In genomic region chr6:8435093-8435844, GRCh38 we compare ENCODE assay signal across 8 cellular contexts. TPM values are rescaled to one million over a fixed set of nuclear protein-coding genes. Genes with fewer than 3 reads are reported as not detected.
DNase-seq lines count a peak whose midpoint lies in the region; ATAC-seq and TF ChIP-seq lines count a peak whose summit lies in the region.

Gene SLC35B3, minus strand, starts transcription at chr6:8435545.

- H3K4me3 Mint-ChIP-seq in WTC11 = peak within 1 kb of the TSS; percentile 90

- TF ChIP-seq CTCF in WTC11 (IDR thresholded peaks at IDR 0.05) (no peak), cardiac fibroblast (IDR thresholded peaks at IDR 0.05; ENCODE audit: low read depth, low read length) (no peak), smooth muscle cell (IDR thresholded peaks at IDR 0.05; ENCODE audit: borderline replicate concordance, insufficient read depth, poor library complexity, severe bottlenecking) (no peak)

- peak within 1 kb of the TSS; percentile 90 to 92 for H3K4me3 ChIP-seq in cardiac fibroblast (replicated peaks in 1 of 2; ENCODE audit: low read depth in 2 of 2, low read length in 2 of 2)
- H3K4me3 ChIP-seq in smooth muscle cell = peak within 1 kb of the TSS; percentile 94

- no peaks in the 10 kb centered on the region for H3F3A ChIP-seq in smooth muscle cell (ENCODE audit: low read depth)

- DNase-seq in AG08396 (ENCODE audit: low spot score) = peak; percentile 99
- peak; percentile 87 for DNase-seq in NCI-H226
- DNase-seq in WTC11 (ENCODE audit: low spot score) = peak; percentile 96
- DNase-seq in cardiac fibroblast (ENCODE audit: low read depth in 2 of 2) = peak; percentile 92 to 95
- DNase-seq in iPS-NIHi7 (ENCODE audit: extremely low spot score) = peak; percentile 99
- DNase-seq in smooth muscle cell (lab: John Stamatoyannopoulos, UW; ENCODE audit: unreplicated experiment) = peak; percentile 81

- H3K79me2 ChIP-seq in smooth muscle cell (ENCODE audit: low read depth) = peaks cover 40% of the 10 kb centered on the region

- peak within 1 kb of the TSS; percentile 99 for H3K4me2 ChIP-seq in smooth muscle cell

- H3K4me1 Mint-ChIP-seq in WTC11 = peaks cover 23% of the 10 kb centered on the region

- POLR2A ChIA-PET in WTC11 (lab: Charles Lee) = no interaction called here

- 2% methylated on average over 56 of the region's 62 CpGs for WGBS in smooth muscle cell (ENCODE audit: low lambda C conversion rate)

- H3K9ac ChIP-seq in smooth muscle cell (ENCODE audit: low read depth) = peak within 1 kb of the TSS; percentile 91

- no peaks in the 10 kb centered on the region for H3K27me3 ChIP-seq in smooth muscle cell (ENCODE audit: low read depth)

- peak within 1 kb of the TSS; percentile 76 for H3K27ac ChIP-seq in smooth muscle cell (ENCODE audit: low read depth)

- H3K4me1 ChIP-seq in smooth muscle cell (ENCODE audit: low read depth) = peaks cover 21% of the 10 kb centered on the region

- H3K36me3 ChIP-seq in smooth muscle cell (ENCODE audit: low read depth) = no peaks in the 10 kb centered on the region

- H3K9me3 ChIP-seq in smooth muscle cell (replicated peaks; ENCODE audit: low read depth) = no peaks in the 10 kb centered on the region

- H4K20me1 ChIP-seq in smooth muscle cell (ENCODE audit: low read depth) = peaks cover 21% of the 10 kb centered on the region

- peak; percentile 95 for ATAC-seq in GM19023 (IDR thresholded peaks at IDR 0.05; ENCODE audit: unreplicated experiment)
- ATAC-seq in HG03196 (IDR thresholded peaks at IDR 0.05; ENCODE audit: unreplicated experiment) = peak; percentile 96
- peak; percentile 98 for ATAC-seq in WTC11

- CTCF ChIA-PET in WTC11 (lab: Charles Lee) = no interaction called here

- no peaks in the 10 kb centered on the region for H3K9me3 Mint-ChIP-seq in WTC11

- H2AFZ ChIP-seq in smooth muscle cell (ENCODE audit: low read depth) = peak within 1 kb of the TSS; percentile 96

- peak within 1 kb of the TSS; percentile 95 for H3K27ac Mint-ChIP-seq in WTC11

- H3K36me3 Mint-ChIP-seq in WTC11 = no peaks in the 10 kb centered on the region

- H3K27me3 Mint-ChIP-seq in WTC11 (ENCODE audit: low read depth) = no peaks in the 10 kb centered on the region; the same call in 1 of the 2 replicates

TF ChIP-seq in WTC11, 78 proteins besides CTCF, POLR2A, EP300 and RAD21 (continues in another document):
- TF ChIP-seq ZSCAN18 (CRISPR knock-in tag; IDR thresholded peaks at IDR 0.05) = no peak
- 0 out of 2 replicates have a peak, but pooled peaks have one; percentile 42 for TF ChIP-seq CREM (CRISPR knock-in tag; IDR thresholded peaks at IDR 0.05)
- TF ChIP-seq KAT7 (CRISPR knock-in tag; IDR thresholded peaks at IDR 0.05; ENCODE audit: borderline replicate concordance) = 0 out of 2 replicates have a peak, but pooled peaks have one; percentile 57
- no peak for TF ChIP-seq RORB (CRISPR knock-in tag; IDR thresholded peaks at IDR 0.05)
- no peak for TF ChIP-seq GTF2I (CRISPR knock-in tag; conservative IDR thresholded peaks at IDR 0.05)
- TF ChIP-seq FOXP4 (CRISPR knock-in tag; IDR thresholded peaks at IDR 0.05) = peak; percentile 79; the same call in 1 of the 2 replicates
- peak; percentile 68 for TF ChIP-seq MYBL2 (CRISPR knock-in tag; IDR thresholded peaks at IDR 0.05)
- TF ChIP-seq TCF7 (CRISPR knock-in tag; IDR thresholded peaks at IDR 0.05; ENCODE audit: low read depth) = no peak
- no peak; the same call in 1 of the 2 replicates for TF ChIP-seq CBFB (CRISPR knock-in tag; IDR thresholded peaks at IDR 0.05; ENCODE audit: low read depth)
- TF ChIP-seq, protein P1, sequence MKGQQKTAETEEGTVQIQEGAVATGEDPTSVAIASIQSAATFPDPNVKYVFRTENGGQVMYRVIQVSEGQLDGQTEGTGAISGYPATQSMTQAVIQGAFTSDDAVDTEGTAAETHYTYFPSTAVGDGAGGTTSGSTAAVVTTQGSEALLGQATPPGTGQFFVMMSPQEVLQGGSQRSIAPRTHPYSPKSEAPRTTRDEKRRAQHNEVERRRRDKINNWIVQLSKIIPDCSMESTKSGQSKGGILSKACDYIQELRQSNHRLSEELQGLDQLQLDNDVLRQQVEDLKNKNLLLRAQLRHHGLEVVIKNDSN (CRISPR knock-in tag; IDR thresholded peaks at IDR 0.05) = peak; percentile 50; the same call in 1 of the 2 replicates
- peak; percentile 40; the same call in 1 of the 2 replicates for TF ChIP-seq TEAD1 (CRISPR knock-in tag; IDR thresholded peaks at IDR 0.05)
- TF ChIP-seq ZBTB21 (CRISPR knock-in tag; IDR thresholded peaks at IDR 0.05; ENCODE audit: borderline replicate concordance) = no peak
- TF ChIP-seq, protein P2, sequence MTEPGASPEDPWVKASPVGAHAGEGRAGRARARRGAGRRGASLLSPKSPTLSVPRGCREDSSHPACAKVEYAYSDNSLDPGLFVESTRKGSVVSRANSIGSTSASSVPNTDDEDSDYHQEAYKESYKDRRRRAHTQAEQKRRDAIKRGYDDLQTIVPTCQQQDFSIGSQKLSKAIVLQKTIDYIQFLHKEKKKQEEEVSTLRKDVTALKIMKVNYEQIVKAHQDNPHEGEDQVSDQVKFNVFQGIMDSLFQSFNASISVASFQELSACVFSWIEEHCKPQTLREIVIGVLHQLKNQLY (CRISPR knock-in tag; IDR thresholded peaks at IDR 0.05) = peak; percentile 84
- peak; percentile 94 for TF ChIP-seq MAX (CRISPR knock-in tag; IDR thresholded peaks at IDR 0.05)
- TF ChIP-seq FOXJ3 (CRISPR knock-in tag; IDR thresholded peaks at IDR 0.05; ENCODE audit: borderline replicate concordance) = no peak
- peak; percentile 72 for TF ChIP-seq FOXK1 (CRISPR knock-in tag; IDR thresholded peaks at IDR 0.05)
- peak; percentile 59; the same call in 1 of the 2 replicates for TF ChIP-seq E2F5 (CRISPR knock-in tag; IDR thresholded peaks at IDR 0.05)
- TF ChIP-seq ETV6 (CRISPR knock-in tag; IDR thresholded peaks at IDR 0.05) = peak; percentile 68; the same call in 1 of the 2 replicates
- TF ChIP-seq, protein P3, sequence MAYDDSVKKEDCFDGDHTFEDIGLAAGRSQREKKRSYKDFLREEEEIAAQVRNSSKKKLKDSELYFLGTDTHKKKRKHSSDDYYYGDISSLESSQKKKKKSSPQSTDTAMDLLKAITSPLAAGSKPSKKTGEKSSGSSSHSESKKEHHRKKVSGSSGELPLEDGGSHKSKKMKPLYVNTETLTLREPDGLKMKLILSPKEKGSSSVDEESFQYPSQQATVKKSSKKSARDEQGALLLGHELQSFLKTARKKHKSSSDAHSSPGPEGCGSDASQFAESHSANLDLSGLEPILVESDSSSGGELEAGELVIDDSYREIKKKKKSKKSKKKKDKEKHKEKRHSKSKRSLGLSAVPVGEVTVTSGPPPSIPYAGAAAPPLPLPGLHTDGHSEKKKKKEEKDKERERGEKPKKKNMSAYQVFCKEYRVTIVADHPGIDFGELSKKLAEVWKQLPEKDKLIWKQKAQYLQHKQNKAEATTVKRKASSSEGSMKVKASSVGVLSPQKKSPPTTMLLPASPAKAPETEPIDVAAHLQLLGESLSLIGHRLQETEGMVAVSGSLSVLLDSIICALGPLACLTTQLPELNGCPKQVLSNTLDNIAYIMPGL (CRISPR knock-in tag; IDR thresholded peaks at IDR 0.05) = 0 out of 2 replicates have a peak, but pooled peaks have one; percentile 26

RNA-seq across cellular contexts. Expression of gene SLC35B3, which starts in this region (rescaled TPM):
- total RNA-seq in WTC11 (2021) (8.4 to 9.9 TPM (median 9.7 TPM) in 3 replicates), smooth muscle cell (21.9 and 24.5 TPM in 2 replicates)
- 21.5 and 24.2 TPM in 2 replicates for polyA plus RNA-seq in smooth muscle cell

Comparison
In these comparisons a context has a peak if more than half of its experiments do, and no peak if none do; other contexts are left out.
1. Peak in every context shown above with its lines: DNase-seq, ATAC-seq, H3K4me3 ChIP-seq and H3K27ac ChIP-seq.